ENCODE assay signal across 6 cellular contexts in genomic region chr16:88322500-88322970, GRCh38.
"Had no signal": no experiment of that assay in that cellular context is flagged by ENCODE, and none has a peak within 500 bp of the region (broad histone marks: within the 10 kb centered on the region; RNA-seq: fewer than 3 reads in every experiment).

No MANE protein-coding gene starts in this region.

- ATAC-seq: GM23338 had no signal

- DNase-seq: H9, HCEC 1CT, KG1 had no signal

- H3K4me2 ChIP-seq: GM23338 had no signal

- H2AFZ ChIP-seq: GM23338 had no signal

- H3K4me3 ChIP-seq: GM23338 had no signal

- FAIRE-seq: H1, H54 had no signal
